18 cellular contexts compared by ENCODE assay signal in the genomic region with DNA sequence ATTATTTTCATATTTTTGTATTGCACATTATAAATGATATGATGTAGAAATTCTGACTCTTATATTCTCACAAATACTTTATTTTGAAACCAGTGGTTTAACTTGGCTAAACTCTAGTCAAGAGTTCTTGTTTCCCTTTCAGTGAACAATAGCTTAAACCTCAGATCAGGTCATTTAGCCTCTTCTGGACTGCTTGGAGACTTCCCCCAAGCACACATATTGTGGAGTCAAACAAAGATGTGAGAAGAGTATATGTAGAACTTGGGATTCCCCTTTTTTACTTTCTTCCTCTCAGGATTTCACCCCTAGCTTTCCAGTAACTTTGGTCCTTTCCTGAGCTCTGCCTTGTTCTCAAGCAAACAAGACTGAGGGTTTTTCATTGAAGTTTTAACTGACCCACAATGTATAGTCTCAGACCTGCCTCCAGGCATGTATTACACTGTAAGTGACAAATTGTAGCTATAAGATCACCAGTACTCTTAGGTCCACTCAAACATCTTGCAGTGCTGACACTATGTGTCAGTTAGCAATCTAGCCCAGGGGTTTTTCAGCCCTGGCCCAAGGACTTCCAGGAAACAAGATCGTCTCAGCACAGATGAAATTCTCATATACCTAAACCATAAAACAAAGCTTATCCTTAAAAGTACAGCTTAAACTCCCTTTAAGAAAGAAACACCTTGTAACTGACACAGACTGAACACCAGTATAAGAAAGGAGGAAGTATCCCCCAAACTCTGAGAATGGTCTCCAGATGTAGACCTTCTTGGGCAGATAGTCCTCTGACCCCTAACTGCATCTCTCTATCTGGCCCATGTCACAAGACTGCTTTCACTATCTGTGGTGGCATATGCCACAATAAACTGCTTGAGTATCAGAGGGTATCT.
DNase-seq lines count a peak whose midpoint lies in the region; ATAC-seq, FAIRE-seq and TF ChIP-seq lines count a peak whose summit lies in the region.
"Had no signal": no experiment of that assay in that cellular context is flagged by ENCODE, and none has a peak within 500 bp of the region (broad histone marks: within the 10 kb centered on the region; RNA-seq: fewer than 3 reads in every experiment).

No MANE protein-coding gene starts in this region.

- H3K27ac ChIP-seq in keratinocyte (ENCODE audit: control insufficient read depth, insufficient read depth, low read length) = no peak overlapping the region
- H3K27ac ChIP-seq: RWPE1, WERI-Rb-1 had no signal

- no peak for TF ChIP-seq CTCF in keratinocyte (optimal IDR thresholded peaks at IDR 0.05 in 1 of 3, IDR thresholded peaks at IDR 0.05 in 1 of 3, conservative IDR thresholded peaks at IDR 0.05 in 1 of 3; ENCODE audit: extremely low read depth in 1 of 3, insufficient read depth in 2 of 3, low read length in 3 of 3)

- no peak overlapping the region for H3K4me3 ChIP-seq in keratinocyte (ENCODE audit: control insufficient read depth in 2 of 3, extremely low read depth in 1 of 3, insufficient read depth in 2 of 3, low read depth in 1 of 3, low read length in 3 of 3)

- FAIRE-seq in keratinocyte (lab: Jason Lieb, UNC) = peak; percentile 56

- dilution Hi-C loops in keratinocyte (cut with MboI; ENCODE audit: extremely low pct_ligation_motif_present, low sequenced_read_pairs) = no loop called here

- H3K27me3 ChIP-seq in keratinocyte (ENCODE audit: control insufficient read depth, extremely low read depth, insufficient read depth, low read length) = no peaks in the 10 kb centered on the region

- H3K36me3 Mint-ChIP-seq in activated CD8-positive, alpha-beta T cell treated with anti-CD3 and anti-CD28 coated beads, Interleukin-2, amount 10 ng/mL, durations not matched to agents 7 days and 5 days (ENCODE audit: low read depth) = no peaks in the 10 kb centered on the region

- H3K4me3 Mint-ChIP-seq in activated CD8-positive, alpha-beta T cell treated with anti-CD3 and anti-CD28 coated beads, Interleukin-2, amount 10 ng/mL, durations not matched to agents 7 days and 5 days = no peak overlapping the region
- H3K4me3 Mint-ChIP-seq: activated CD4-positive, alpha-beta memory T cell treated with anti-CD3 and anti-CD28 coated beads, Interleukin-2, amount 10 ng/mL, durations not matched to agents 7 days and 5 days; nephron had no signal

- no peaks in the 10 kb centered on the region for H3K4me1 Mint-ChIP-seq in activated CD8-positive, alpha-beta T cell treated with anti-CD3 and anti-CD28 coated beads, Interleukin-2, amount 10 ng/mL, durations not matched to agents 7 days and 5 days (ENCODE audit: low read depth)
- H3K4me1 Mint-ChIP-seq: activated CD4-positive, alpha-beta memory T cell treated with anti-CD3 and anti-CD28 coated beads, Interleukin-2, amount 10 ng/mL, durations not matched to agents 7 days and 5 days had no signal

- H3K9me1 ChIP-seq in keratinocyte (ENCODE audit: control insufficient read depth, extremely low read depth, insufficient read depth, low read length) = no peaks in the 10 kb centered on the region

- H2AFZ ChIP-seq in keratinocyte (ENCODE audit: control insufficient read depth, low read length) = no peak overlapping the region

- no peaks in the 10 kb centered on the region for H3K36me3 ChIP-seq in keratinocyte (ENCODE audit: control insufficient read depth in 2 of 2, extremely low read depth in 1 of 2, insufficient read depth in 2 of 2, low read length in 2 of 2)
- H3K36me3 ChIP-seq: WERI-Rb-1 had no signal

- no peaks in the 10 kb centered on the region for H3K79me2 ChIP-seq in keratinocyte (ENCODE audit: control insufficient read depth, insufficient read depth, low read length)

- H3K9ac ChIP-seq in keratinocyte (ENCODE audit: control insufficient read depth, extremely low read depth, insufficient read depth, low read length) = no peak overlapping the region

- POLR2A ChIA-PET in activated CD8-positive, alpha-beta T cell treated with anti-CD3 and anti-CD28 coated beads, Interleukin-2, amount 10 ng/mL, durations not matched to agents 7 days and 5 days (lab: Charles Lee) = no interaction called here

- H3K4me2 ChIP-seq in keratinocyte (ENCODE audit: control insufficient read depth, extremely low read depth, insufficient read depth, low read depth, low read length) = no peak overlapping the region

- CTCF ChIA-PET in activated CD8-positive, alpha-beta T cell treated with anti-CD3 and anti-CD28 coated beads, Interleukin-2, amount 10 ng/mL, durations not matched to agents 7 days and 5 days (lab: Charles Lee) = no interaction called here

- ATAC-seq in GM18870 (IDR thresholded peaks at IDR 0.05; ENCODE audit: unreplicated experiment) (peak; percentile 62), GM21825 (IDR thresholded peaks at IDR 0.05; ENCODE audit: unreplicated experiment) (peak; percentile 63), HG03095 (IDR thresholded peaks at IDR 0.05; ENCODE audit: unreplicated experiment) (peak; percentile 76)
- ATAC-seq in activated CD8-positive, alpha-beta T cell treated with anti-CD3 and anti-CD28 coated beads, Interleukin-2, amount 10 ng/mL, durations not matched to agents 7 days and 5 days = no peak

- H4K20me1 ChIP-seq in keratinocyte (ENCODE audit: control insufficient read depth, extremely low read depth, insufficient read depth, low read length) = no peaks in the 10 kb centered on the region

- H3K9me3 ChIP-seq in keratinocyte (ENCODE audit: control insufficient read depth, low read depth, low read length) = no peaks in the 10 kb centered on the region

- intact Hi-C loops in cardiac septum (cut with DNase I) = no loop called here

- no peaks in the 10 kb centered on the region for H3K27me3 Mint-ChIP-seq in activated CD8-positive, alpha-beta T cell treated with anti-CD3 and anti-CD28 coated beads, Interleukin-2, amount 10 ng/mL, durations not matched to agents 7 days and 5 days (ENCODE audit: low read depth)
- H3K27me3 Mint-ChIP-seq: activated CD4-positive, alpha-beta memory T cell treated with anti-CD3 and anti-CD28 coated beads, Interleukin-2, amount 10 ng/mL, durations not matched to agents 7 days and 5 days had no signal

- no peaks in the 10 kb centered on the region for H3K9me3 Mint-ChIP-seq in activated CD8-positive, alpha-beta T cell treated with anti-CD3 and anti-CD28 coated beads, Interleukin-2, amount 10 ng/mL, durations not matched to agents 7 days and 5 days (ENCODE audit: insufficient read depth)
- H3K9me3 Mint-ChIP-seq: activated CD4-positive, alpha-beta memory T cell treated with anti-CD3 and anti-CD28 coated beads, Interleukin-2, amount 10 ng/mL, durations not matched to agents 7 days and 5 days; nephron had no signal

- no peaks in the 10 kb centered on the region for H3K4me1 ChIP-seq in keratinocyte (ENCODE audit: control insufficient read depth, extremely low read depth, insufficient read depth, low read length)

- no peak overlapping the region for H3K27ac Mint-ChIP-seq in activated CD8-positive, alpha-beta T cell treated with anti-CD3 and anti-CD28 coated beads, Interleukin-2, amount 10 ng/mL, durations not matched to agents 7 days and 5 days
- H3K27ac Mint-ChIP-seq: activated CD4-positive, alpha-beta memory T cell treated with anti-CD3 and anti-CD28 coated beads, Interleukin-2, amount 10 ng/mL, durations not matched to agents 7 days and 5 days; nephron; progenitor cell of endocrine pancreas had no signal

- DNase-seq in keratinocyte (ENCODE audit: low read depth, low spot score) (no peak), middle frontal gyrus (ENCODE audit: extremely low spot score, low spot score) (no peak), cardiac septum (ENCODE audit: low spot score) (no peak), NCI-H1092 (lab: John Stamatoyannopoulos, UW) (no peak)
- no peak for DNase-seq in activated CD8-positive, alpha-beta T cell treated with anti-CD3 and anti-CD28 coated beads, Interleukin-2, amount 10 ng/mL, durations not matched to agents 7 days and 5 days
- DNase-seq: activated CD4-positive, alpha-beta memory T cell treated with anti-CD3 and anti-CD28 coated beads, Interleukin-2, amount 10 ng/mL, durations not matched to agents 7 days and 5 days; DMS 273 treated with DMSO at 0.1 percent for 48 hours; KBM-7; mesendoderm; NCI-H1048; SW 1271; WERI-Rb-1 had no signal
